In genomic region chr10:17113346-17113745, GRCh38 we compare ENCODE assay signal across 18 cellular contexts. TPM values are rescaled to one million over a fixed set of nuclear protein-coding genes. Genes with fewer than 3 reads are reported as not detected.
DNase-seq lines count a peak whose midpoint lies in the region; ATAC-seq and TF ChIP-seq lines count a peak whose summit lies in the region.
"Had no signal": no experiment of that assay in that cellular context is flagged by ENCODE, and none has a peak within 500 bp of the region (broad histone marks: within the 10 kb centered on the region; RNA-seq: fewer than 3 reads in every experiment).

No MANE protein-coding gene starts in this region.

- H3K36me3 Mint-ChIP-seq in MCF 10A (ENCODE audit: insufficient read depth, unreplicated experiment): no peaks in the 10 kb centered on the region
- no peaks in the 10 kb centered on the region for H3K36me3 Mint-ChIP-seq in activated CD4-positive, alpha-beta T cell treated with anti-CD3 and anti-CD28 coated beads for 36 hours (ENCODE audit: low read depth)

- H3K27ac ChIP-seq in breast epithelium (no peak overlapping the region), RWPE1 (no peak overlapping the region), psoas muscle (no peak overlapping the region), colonic mucosa (no peak overlapping the region)
- H3K27ac ChIP-seq: 22Rv1, BLaER1 had no signal

- ATAC-seq in psoas muscle (no peak), GM21367 (IDR thresholded peaks at IDR 0.05; ENCODE audit: unreplicated experiment) (no peak)
- ATAC-seq in activated CD4-positive, alpha-beta T cell treated with anti-CD3 and anti-CD28 coated beads for 36 hours: no peak
- ATAC-seq: GM12878, K562 had no signal

- POLR2A ChIA-PET in MCF 10A (lab: Yijun Ruan, JAX): interaction anchor here (0.6 to 1.2 kb wide), 4 partner anchors 38 to 92 kb away, joined by 3 to 4 read pairs (median 4); no protein-coding TSS in a partner anchor
- POLR2A ChIA-PET in RWPE1 (lab: Yijun Ruan, JAX; ENCODE audit: low non-redundant PET): no interaction called here
- POLR2A ChIA-PET in activated CD4-positive, alpha-beta T cell treated with anti-CD3 and anti-CD28 coated beads for 36 hours (lab: Charles Lee): no interaction called here

- H3K4me3 ChIP-seq in breast epithelium: no peak overlapping the region
- H3K4me3 ChIP-seq in fibroblast of mammary gland (ENCODE audit: control insufficient read depth, low read depth, low read length): no peak overlapping the region
- no peak overlapping the region for H3K4me3 ChIP-seq in psoas muscle
- H3K4me3 ChIP-seq in colonic mucosa: no peak overlapping the region
- H3K4me3 ChIP-seq: BLaER1, GM12878, K562, MG63 had no signal

- 85 to 90% (median 88%) methylated on average over 4 of the region's 4 CpGs for WGBS in psoas muscle, 3 donors

- H3K27ac Mint-ChIP-seq in MCF 10A (ENCODE audit: low read depth, unreplicated experiment): no peak overlapping the region
- H3K27ac Mint-ChIP-seq in activated CD4-positive, alpha-beta T cell treated with anti-CD3 and anti-CD28 coated beads for 36 hours: no peak overlapping the region

- no peak overlapping the region for H3K9ac ChIP-seq in colonic mucosa (ENCODE audit: low read depth in 2 of 2, low read length in 2 of 2)
- H3K9ac ChIP-seq: BLaER1 had no signal

- intact Hi-C loops in MCF 10A (cut with micrococcal nuclease) (no loop called here), breast epithelium (cut with DNase I; ENCODE audit: low total_unique reads) (no loop called here), psoas muscle (cut with DNase I) (no loop called here), colonic mucosa (cut with DNase I) (no loop called here)
- intact Hi-C loops in activated CD4-positive, alpha-beta T cell treated with anti-CD3 and anti-CD28 coated beads for 36 hours (cut with DNase I, micrococcal nuclease): no loop called here

- H3K4me1 ChIP-seq in breast epithelium: no peaks in the 10 kb centered on the region
- H3K4me1 ChIP-seq in psoas muscle: no peaks in the 10 kb centered on the region
- H3K4me1 ChIP-seq in colonic mucosa: no peaks in the 10 kb centered on the region
- H3K4me1 ChIP-seq: BLaER1 had no signal

- BruUV-seq in MCF 10A (replicated peaks; lab: Mats Ljungman, UMichigan): no TSS peak

- peaks cover 16% of the 10 kb centered on the region for H3K4me1 Mint-ChIP-seq in MCF 10A (ENCODE audit: insufficient read depth, unreplicated experiment)
- peaks cover 10% of the 10 kb centered on the region for H3K4me1 Mint-ChIP-seq in activated CD4-positive, alpha-beta T cell treated with anti-CD3 and anti-CD28 coated beads for 36 hours

- DNase-seq in MCF 10A (ENCODE audit: unreplicated experiment) (peak; percentile 68), breast epithelium (ENCODE audit: low spot score in 2 of 2) (no peak), RWPE1 (ENCODE audit: low spot score) (peak; percentile 46), fibroblast of mammary gland (ENCODE audit: low read depth) (peak; percentile 11), psoas muscle (no peak), colonic mucosa (no peak)
- DNase-seq in activated CD4-positive, alpha-beta T cell treated with anti-CD3 and anti-CD28 coated beads for 36 hours: no peak
- DNase-seq: CD8-positive, alpha-beta memory T cell; MG63; NCI-H1092 treated with DMSO at 0.1 percent for 48 hours; NCI-H1694; NCI-H446; NCI-H748 treated with DMSO at 0.1 percent for 48 hours had no signal

- H3K27me3 ChIP-seq in breast epithelium (no peaks in the 10 kb centered on the region), psoas muscle (ENCODE audit: insufficient read depth in 3 of 3, low read length in 2 of 3) (no peaks in the 10 kb centered on the region), colonic mucosa (no peaks in the 10 kb centered on the region)
- H3K27me3 ChIP-seq: BLaER1, MG63 had no signal

- H3K36me3 ChIP-seq in breast epithelium (no peaks in the 10 kb centered on the region), psoas muscle (ENCODE audit: insufficient read depth in 1 of 2, low read depth in 1 of 2) (no peaks in the 10 kb centered on the region), colonic mucosa (no peaks in the 10 kb centered on the region)
- H3K36me3 ChIP-seq: BLaER1, MG63 had no signal

- CTCF ChIA-PET in MCF 10A (lab: Yijun Ruan, JAX) (no interaction called here), RWPE1 (lab: Yijun Ruan, JAX) (no interaction called here)
- CTCF ChIA-PET in activated CD4-positive, alpha-beta T cell treated with anti-CD3 and anti-CD28 coated beads for 36 hours (lab: Charles Lee): no interaction called here

- no peaks in the 10 kb centered on the region for H3K9me3 ChIP-seq in breast epithelium
- H3K9me3 ChIP-seq in psoas muscle: no peaks in the 10 kb centered on the region
- H3K9me3 ChIP-seq in colonic mucosa: no peaks in the 10 kb centered on the region
- H3K9me3 ChIP-seq: BLaER1, MG63 had no signal

- TF ChIP-seq POLR2A in breast epithelium (IDR thresholded peaks at IDR 0.05): no peak

- no peaks in the 10 kb centered on the region for H3K9me3 Mint-ChIP-seq in MCF 10A (ENCODE audit: unreplicated experiment)
- no peaks in the 10 kb centered on the region for H3K9me3 Mint-ChIP-seq in activated CD4-positive, alpha-beta T cell treated with anti-CD3 and anti-CD28 coated beads for 36 hours (ENCODE audit: low read depth)
- H3K9me3 Mint-ChIP-seq: CD8-positive, alpha-beta memory T cell had no signal

- no peak for TF ChIP-seq CTCF in MCF 10A (IDR thresholded peaks at IDR 0.05; ENCODE audit: unreplicated experiment)
- no peak for TF ChIP-seq CTCF in breast epithelium (IDR thresholded peaks at IDR 0.05)
- no peak for TF ChIP-seq CTCF in RWPE1 (conservative IDR thresholded peaks at IDR 0.05; ENCODE audit: low read depth)
- no peak for TF ChIP-seq CTCF in fibroblast of mammary gland (conservative IDR thresholded peaks at IDR 0.05; ENCODE audit: control insufficient read depth, insufficient read depth, low read depth, low read length)
- no peak for TF ChIP-seq CTCF in psoas muscle (IDR thresholded peaks at IDR 0.05)
- no peak for TF ChIP-seq CTCF in colonic mucosa (IDR thresholded peaks at IDR 0.05)

- H3K4me3 Mint-ChIP-seq in MCF 10A (ENCODE audit: unreplicated experiment): no peak overlapping the region
- no peak overlapping the region for H3K4me3 Mint-ChIP-seq in activated CD4-positive, alpha-beta T cell treated with anti-CD3 and anti-CD28 coated beads for 36 hours

- H3K27me3 Mint-ChIP-seq in MCF 10A (ENCODE audit: insufficient read depth, unreplicated experiment): no peaks in the 10 kb centered on the region
- no peaks in the 10 kb centered on the region for H3K27me3 Mint-ChIP-seq in activated CD4-positive, alpha-beta T cell treated with anti-CD3 and anti-CD28 coated beads for 36 hours
- H3K27me3 Mint-ChIP-seq: CD8-positive, alpha-beta memory T cell had no signal

RNA-seq across cellular contexts. Expression of gene CUBN, which starts 16.3 kb away (rescaled TPM):
- total RNA-seq in MCF 10A (2022) (1.2 and 1.3 TPM in 2 replicates), breast epithelium (1 to 10 TPM; 1.6 to 5.7 (median 5.0) TPM), psoas muscle (1 to 10 TPM in 1 of 4 donors, under 1 TPM in 3; 0.17 to 1.1 (median 0.45) TPM), colonic mucosa (under 1 TPM; 0.25 to 0.42 TPM)
- under 1 TPM; 0.07 to 0.36 (median 0.12) TPM for polyA plus RNA-seq in psoas muscle
- total RNA-seq in activated CD4-positive, alpha-beta T cell treated with anti-CD3 and anti-CD28 coated beads for 36 hours: under 1 TPM; 0.25 to 0.43 TPM

Comparison
In these comparisons a context has a peak if more than half of its experiments do, and no peak if none do; other contexts are left out.
1. DNase-seq: peak in MCF 10A (single experiment), RWPE1 (single experiment) and fibroblast of mammary gland (single experiment); none in breast epithelium (0 of 2), psoas muscle (0 of 2), activated CD4-positive, alpha-beta T cell treated with anti-CD3 and anti-CD28 coated beads for 36 hours (single experiment) and colonic mucosa (single experiment).